33 cellular contexts compared by ENCODE assay signal in genomic region chr4:155241664-155242063, GRCh38. TPM values are rescaled to one million over a fixed set of nuclear protein-coding genes. Genes with fewer than 3 reads are reported as not detected.
"Had no signal": no experiment of that assay in that cellular context is flagged by ENCODE, and none has a peak within 500 bp of the region (broad histone marks: within the 10 kb centered on the region; RNA-seq: fewer than 3 reads in every experiment).

No MANE protein-coding gene starts in this region.

- H3K4me1 ChIP-seq: adrenal gland, body of pancreas had no signal

- ATAC-seq: activated CD4-positive, alpha-beta T cell treated with anti-CD3 and anti-CD28 coated beads for 36 hours; activated CD8-positive, alpha-beta memory T cell treated with anti-CD3 and anti-CD28 coated beads, Interleukin-2, amount 10 ng/mL, durations not matched to agents 7 days and 5 days; activated CD8-positive, alpha-beta T cell treated with anti-CD3 and anti-CD28 coated beads, Interleukin-2, amount 10 ng/mL, durations not matched to agents 7 days and 5 days; activated naive CD8-positive, alpha-beta T cell treated with anti-CD3 and anti-CD28 coated beads, Interleukin-2, amount 50 U/mL, for 24 hours; body of pancreas; esophagus mucosa had no signal

- H3K9me3 ChIP-seq: adrenal gland, body of pancreas had no signal

- DNase-seq: activated CD4-positive, alpha-beta memory T cell treated with anti-CD3 and anti-CD28 coated beads for 36 hours; activated CD4-positive, alpha-beta T cell treated with anti-CD3 and anti-CD28 coated beads for 36 hours; activated CD4-positive, alpha-beta T cell treated with anti-CD3 and anti-CD28 coated beads, Interleukin-2, amount 10 ng/mL, durations not matched to agents 24 days and 14 days; activated CD4-positive, CD25-positive, alpha-beta regulatory T cell; activated CD4-positive, CD25-positive, alpha-beta regulatory T cell treated with anti-CD3 and anti-CD28 coated beads, Interleukin-2, amount 50 U/mL, for 72 hours; activated CD8-positive, alpha-beta memory T cell treated with anti-CD3 and anti-CD28 coated beads, Interleukin-2, amount 10 ng/mL, durations not matched to agents 7 days and 5 days; activated CD8-positive, alpha-beta memory T cell treated with anti-CD3 and anti-CD28 coated beads, Interleukin-2, amount 50 U/mL, for 4 hours; activated CD8-positive, alpha-beta T cell treated with anti-CD3 and anti-CD28 coated beads, Interleukin-2, amount 10 ng/mL, durations not matched to agents 7 days and 5 days; activated effector memory CD4-positive, alpha-beta T cell treated with anti-CD3 and anti-CD28 coated beads, Interleukin-2, amount 50 U/mL, for 16 hours; activated naive CD4-positive, alpha-beta T cell treated with anti-CD3 and anti-CD28 coated beads for 36 hours; activated naive CD8-positive, alpha-beta T cell treated with anti-CD3 and anti-CD28 coated beads for 36 hours; activated naive CD8-positive, alpha-beta T cell treated with anti-CD3 and anti-CD28 coated beads, Interleukin-2, amount 50 U/mL, for 24 hours; activated T-cell treated with anti-CD3 and anti-CD28 coated beads, Interleukin-2, amount 50 U/mL, for 1 hour; activated T-cell treated with anti-CD3 and anti-CD28 coated beads, Interleukin-2, amount 50 U/mL, for 48 hours; adrenal gland; amygdala; aorta; body of pancreas; dorsolateral prefrontal cortex; effector memory CD4-positive, alpha-beta T cell; endodermal cell; head of caudate nucleus; T-helper 2 cell had no signal

- H3K27me3 ChIP-seq: adrenal gland, body of pancreas had no signal

- H3K27ac ChIP-seq: adrenal gland, body of pancreas, coronary artery, dorsolateral prefrontal cortex had no signal

- H3K36me3 ChIP-seq: adrenal gland had no signal

- H3K4me3 ChIP-seq: adrenal gland, body of pancreas, coronary artery, dorsolateral prefrontal cortex had no signal

- FAIRE-seq: bronchial epithelial cell had no signal

RNA-seq across cellular contexts. Expression of gene NPY2R, which starts 33.2 kb away (rescaled TPM):
- total RNA-seq: activated CD4-positive, alpha-beta memory T cell treated with anti-CD3 and anti-CD28 coated beads for 36 hours; activated CD4-positive, alpha-beta T cell treated with anti-CD3 and anti-CD28 coated beads for 36 hours; activated CD4-positive, alpha-beta T cell treated with anti-CD3 and anti-CD28 coated beads, Interleukin-2, amount 10 ng/mL, durations not matched to agents 24 days and 14 days; activated CD8-positive, alpha-beta memory T cell treated with anti-CD3 and anti-CD28 coated beads for 36 hours; activated CD8-positive, alpha-beta memory T cell treated with anti-CD3 and anti-CD28 coated beads, Interleukin-2, amount 10 ng/mL, durations not matched to agents 7 days and 5 days; activated CD8-positive, alpha-beta T cell treated with anti-CD3 and anti-CD28 coated beads, Interleukin-2, amount 10 ng/mL, durations not matched to agents 7 days and 5 days; activated naive CD4-positive, alpha-beta T cell treated with anti-CD3 and anti-CD28 coated beads for 36 hours; activated naive CD8-positive, alpha-beta T cell treated with anti-CD3 and anti-CD28 coated beads for 36 hours; activated T-helper 1 cell treated with anti-CD3 and anti-CD28 coated beads, Interleukin-12 subunit alpha, Interleukin-12 subunit beta, Interleukin-2, Interleukin-4 antibody, amounts not matched to agents 30 ng/mL and 10 ng/mL and 1 ng/mL, durations not matched to agents 14 hours and 24 hours and 36 hours; activated T-helper 2 cell treated with anti-CD3 and anti-CD28 coated beads, Interferon-gamma antibody, Interleukin-2, Interleukin-4, amounts not matched to agents 10 μg/mL and 5 μg/mL and 100 μg/mL, durations not matched to agents 14 hours and 24 hours and 36 hours; bronchial epithelial cell; cardiac septum; endodermal cell; epithelial cell of proximal tubule; esophagus mucosa; fibroblast of villous mesenchyme; T-helper 1 cell treated with Interleukin-12 subunit alpha and Interleukin-12 subunit beta and Interleukin-4 antibody, amounts not matched to agents 30 ng/mL and 1 ng/mL, for 36 hours had no signal
